In genomic region chr11:62556102-62556871, GRCh38 we compare ENCODE assay signal across 8 cellular contexts. TPM values are rescaled to one million over a fixed set of nuclear protein-coding genes. Genes with fewer than 3 reads are reported as not detected.
DNase-seq lines count a peak whose midpoint lies in the region; ATAC-seq and TF ChIP-seq lines count a peak whose summit lies in the region.

No MANE protein-coding gene starts in this region.

- ATAC-seq in HG02759 (IDR thresholded peaks at IDR 0.05; ENCODE audit: unreplicated experiment) (peak; percentile 41), memory B cell (ENCODE audit: low read depth) (peak; percentile 13)
- peak; percentile 68 for ATAC-seq in activated CD8-positive, alpha-beta T cell treated with anti-CD3 and anti-CD28 coated beads for 36 hours

- H3K4me3 Mint-ChIP-seq in activated CD8-positive, alpha-beta T cell treated with anti-CD3 and anti-CD28 coated beads for 36 hours: peak overlapping the region; percentile 41
- H3K4me3 Mint-ChIP-seq in memory B cell: peak overlapping the region; percentile 75

- H3K36me3 Mint-ChIP-seq in activated CD8-positive, alpha-beta T cell treated with anti-CD3 and anti-CD28 coated beads for 36 hours (ENCODE audit: low read depth): peaks cover 46% of the 10 kb centered on the region
- peaks cover 13% of the 10 kb centered on the region for H3K36me3 Mint-ChIP-seq in memory B cell

- POLR2A ChIA-PET in activated CD8-positive, alpha-beta T cell treated with anti-CD3 and anti-CD28 coated beads for 36 hours (lab: Charles Lee): interaction anchor here (1.0 to 14.2 kb wide), 13 partner anchors 7 to 589 kb away, joined by 3 to 156 read pairs (median 6); partner anchors contain the start of genes C11orf98, CSKMT, EEF1G and FTH1

- DNase-seq in GM04503 (ENCODE audit: low read depth): peak; percentile 88
- DNase-seq in NCI-H526 (lab: John Stamatoyannopoulos, UW): peak; percentile 79 to 95
- peak; percentile 95 for DNase-seq in activated CD8-positive, alpha-beta T cell treated with anti-CD3 and anti-CD28 coated beads for 36 hours
- peak; percentile 76 for DNase-seq in effector CD4-positive, alpha-beta T cell
- DNase-seq in memory B cell (ENCODE audit: low spot score in 2 of 2): peak in 1 of 2 donors; percentile 50
- peak; percentile 69 to 74 for DNase-seq in stimulated activated CD8-positive, alpha-beta memory T cell treated with anti-CD3 and anti-CD28 coated beads, Interleukin-7, amount 100 ng/mL, for 4 hours (ENCODE audit: low read depth in 2 of 2)
- DNase-seq in NCI-H524 treated with DMSO at 0.1 percent for 48 hours (lab: John Stamatoyannopoulos, UW): no peak

- peak overlapping the region; percentile 94 for H3K27ac Mint-ChIP-seq in activated CD8-positive, alpha-beta T cell treated with anti-CD3 and anti-CD28 coated beads for 36 hours
- H3K27ac Mint-ChIP-seq in memory B cell: peak overlapping the region; percentile 100

- peaks cover 92% of the 10 kb centered on the region for H3K4me1 Mint-ChIP-seq in activated CD8-positive, alpha-beta T cell treated with anti-CD3 and anti-CD28 coated beads for 36 hours (ENCODE audit: low read depth)
- H3K4me1 Mint-ChIP-seq in memory B cell: peaks cover 57% of the 10 kb centered on the region

- H3K9me3 Mint-ChIP-seq in activated CD8-positive, alpha-beta T cell treated with anti-CD3 and anti-CD28 coated beads for 36 hours: no peaks in the 10 kb centered on the region
- H3K9me3 Mint-ChIP-seq in memory B cell: no peaks in the 10 kb centered on the region

- TF ChIP-seq CTCF in activated CD8-positive, alpha-beta T cell treated with anti-CD3 and anti-CD28 coated beads for 36 hours (IDR thresholded peaks at IDR 0.05): no peak

- intact Hi-C loops in activated CD8-positive, alpha-beta T cell treated with anti-CD3 and anti-CD28 coated beads for 36 hours (cut with micrococcal nuclease): loop anchor here (2.0 to 5.0 kb wide), 2 partner anchors 13 to 129 kb away; no protein-coding TSS in a partner anchor

- CTCF ChIA-PET in activated CD8-positive, alpha-beta T cell treated with anti-CD3 and anti-CD28 coated beads for 36 hours (lab: Charles Lee): interaction anchor here (0.6 to 8.1 kb wide), 18 partner anchors 8 to 1800 kb away, joined by 3 to 97 read pairs (median 4); partner anchors contain the start of genes EML3, HNRNPUL2, MTA2 and TUT1

- no peaks in the 10 kb centered on the region for H3K27me3 Mint-ChIP-seq in activated CD8-positive, alpha-beta T cell treated with anti-CD3 and anti-CD28 coated beads for 36 hours
- no peaks in the 10 kb centered on the region for H3K27me3 Mint-ChIP-seq in memory B cell

RNA-seq across cellular contexts. Expression of gene AHNAK, which starts 9.7 kb away (rescaled TPM):
- 10 to 100 TPM; 41.1 to 43.0 TPM for total RNA-seq in activated CD8-positive, alpha-beta T cell treated with anti-CD3 and anti-CD28 coated beads for 36 hours

RNA-seq across cellular contexts. Expression of gene EEF1G, which starts 17.4 kb away (rescaled TPM):
- total RNA-seq in activated CD8-positive, alpha-beta T cell treated with anti-CD3 and anti-CD28 coated beads for 36 hours: 1,000 to 10,000 TPM; 1,925 to 1,979 TPM

RNA-seq across cellular contexts. Expression of gene TUT1, which starts 35.0 kb away (rescaled TPM):
- total RNA-seq in activated CD8-positive, alpha-beta T cell treated with anti-CD3 and anti-CD28 coated beads for 36 hours: 10 to 100 TPM; 34.4 to 38.0 TPM

RNA-seq across cellular contexts. Expression of gene MTA2, which starts 45.4 kb away (rescaled TPM):
- total RNA-seq in activated CD8-positive, alpha-beta T cell treated with anti-CD3 and anti-CD28 coated beads for 36 hours: 100 to 1,000 TPM; 159 to 164 TPM

RNA-seq across cellular contexts. Expression of gene EML3, which starts 56.3 kb away (rescaled TPM):
- total RNA-seq in activated CD8-positive, alpha-beta T cell treated with anti-CD3 and anti-CD28 coated beads for 36 hours: 100 to 1,000 TPM; 115 to 120 TPM

Comparison
In these comparisons a context has a peak if more than half of its experiments do, and no peak if none do; other contexts are left out.
1. ATAC-seq: peak in every context shown above with its lines; median percentile 68 in activated CD8-positive, alpha-beta T cell treated with anti-CD3 and anti-CD28 coated beads for 36 hours; 41 in HG02759; 13 in memory B cell.